ENCODE assay signal across 15 cellular contexts in genomic region chr2:158905824-158906223, GRCh38.
DNase-seq lines count a peak whose midpoint lies in the region; ATAC-seq and TF ChIP-seq lines count a peak whose summit lies in the region.
"Had no signal": no experiment of that assay in that cellular context is flagged by ENCODE, and none has a peak within 500 bp of the region (broad histone marks: within the 10 kb centered on the region; RNA-seq: fewer than 3 reads in every experiment).

No MANE protein-coding gene starts in this region.

- H2BK15ac ChIP-seq in IMR-90 (ENCODE audit: low read depth, low read length) = no peak overlapping the region

- H3K4me2 ChIP-seq in IMR-90 (ENCODE audit: low read depth, low read length) (peak overlapping the region; percentile 51; the same call in 1 of the 2 replicates), fibroblast of lung (ENCODE audit: extremely low read depth, insufficient read depth, low read length) (no peak overlapping the region), neural progenitor cell (no peak overlapping the region)
- H3K4me2 ChIP-seq: GM23338 had no signal

- no peak overlapping the region for H3K56ac ChIP-seq in IMR-90 (ENCODE audit: extremely low read depth, insufficient read depth, low read length)

- H3K79me2 ChIP-seq in fibroblast of lung (ENCODE audit: control insufficient read depth, insufficient read depth, low read length) = no peaks in the 10 kb centered on the region
- H3K79me2 ChIP-seq in neural progenitor cell (ENCODE audit: low read depth) = no peaks in the 10 kb centered on the region

- H4K20me1 ChIP-seq in IMR-90 (ENCODE audit: insufficient read depth, low read length) (no peaks in the 10 kb centered on the region), fibroblast of lung (ENCODE audit: control insufficient read depth, extremely low read depth, insufficient read depth, low read length) (no peaks in the 10 kb centered on the region), neural progenitor cell (ENCODE audit: low read depth) (no peaks in the 10 kb centered on the region)

- in situ Hi-C loops in IMR-90 (cut with MboI; ENCODE audit: low sequenced_read_pairs) = loop anchor here (5.0 kb wide), 1 partner anchor 216 kb away; no protein-coding TSS in a partner anchor

- CTCF ChIA-PET in IMR-90 (lab: Yijun Ruan, JAX) (no interaction called here), A673 (lab: Charles Lee) (no interaction called here)

- H3K9me1 ChIP-seq in IMR-90 (ENCODE audit: insufficient read depth, low read length) = no peaks in the 10 kb centered on the region; the same call in 1 of the 2 replicates

- H3K4me1 Mint-ChIP-seq in neural progenitor cell = peaks cover 24% of the 10 kb centered on the region
- H3K4me1 Mint-ChIP-seq: B cell had no signal

- dilution Hi-C loops in IMR-90 (cut with HindIII; ENCODE audit: low sequenced_read_pairs, unreplicated experiment) = loop anchor here (25.0 kb wide), 1 partner anchor 206 kb away; no protein-coding TSS in a partner anchor

- TF ChIP-seq CTCF in IMR-90 (conservative IDR thresholded peaks at IDR 0.05; ENCODE audit: low read depth, low read length) (no peak), fibroblast of lung (conservative IDR thresholded peaks at IDR 0.05 in 1 of 2, IDR thresholded peaks at IDR 0.05 in 1 of 2; ENCODE audit: low read depth in 1 of 2, low read length in 2 of 2) (no peak), lower lobe of right lung (IDR thresholded peaks at IDR 0.05) (no peak), neural progenitor cell (IDR thresholded peaks at IDR 0.05) (no peak), A673 (conservative IDR thresholded peaks at IDR 0.05; ENCODE audit: low read depth, low read length) (no peak), suprapubic skin (IDR thresholded peaks at IDR 0.05) (no peak)

- H2BK20ac ChIP-seq in IMR-90 (ENCODE audit: low read depth, low read length) = peak overlapping the region; percentile 48; the same call in 1 of the 2 replicates

- H3K14ac ChIP-seq in IMR-90 (replicated peaks; ENCODE audit: low read depth, low read length) = no peak overlapping the region

- ATAC-seq in IMR-90 (ENCODE audit: low read depth) = peak; percentile 86
- ATAC-seq in lower lobe of right lung = peak; percentile 35 to 43
- no peak for ATAC-seq in GM21717 (IDR thresholded peaks at IDR 0.05; ENCODE audit: unreplicated experiment)
- ATAC-seq: GM23338 had no signal

- H2AK5ac ChIP-seq in IMR-90 (ENCODE audit: low read depth, low read length) = no peak overlapping the region

- H3K18ac ChIP-seq in IMR-90 (ENCODE audit: low read depth, low read length) = no peak overlapping the region; the same call in 1 of the 2 replicates

- no peaks in the 10 kb centered on the region for H3F3A ChIP-seq in neural progenitor cell (ENCODE audit: low read depth)

- no peak for TF ChIP-seq EP300 in suprapubic skin (IDR thresholded peaks at IDR 0.05)

- intact Hi-C loops in IMR-90 (cut with micrococcal nuclease) (loop anchor here (1.0 to 10.0 kb wide), 3 partner anchors 63 to 899 kb away; partner anchors contain the start of gene TANC1), lower lobe of right lung (cut with DNase I) (no loop called here), A673 (cut with micrococcal nuclease; ENCODE audit: unreplicated experiment) (no loop called here)

- H2BK5ac ChIP-seq in IMR-90 (ENCODE audit: low read depth, low read length, poor library complexity, severe bottlenecking) = peak overlapping the region; percentile 6

- H3K9me3 Mint-ChIP-seq in neural progenitor cell = no peaks in the 10 kb centered on the region
- H3K9me3 Mint-ChIP-seq: CD4-positive, alpha-beta T cell; GM23338 had no signal

- no CpG with 5 or more reads among the region's 5 CpGs for WGBS in IMR-90 (ENCODE audit: extremely low coverage in 2 of 2, insufficient read length in 1 of 2), 2 experiments
- WGBS in suprapubic skin = 72% methylated on average over 5 of the region's 5 CpGs

- no peak for TF ChIP-seq RAD21 in IMR-90 (IDR thresholded peaks at IDR 0.05; ENCODE audit: low read length)

- H2BK120ac ChIP-seq in IMR-90 (ENCODE audit: low read depth, low read length) = peak overlapping the region; percentile 30

- H3K36me3 Mint-ChIP-seq in neural progenitor cell = no peaks in the 10 kb centered on the region

- POLR2A ChIA-PET in IMR-90 (lab: Charles Lee; ENCODE audit: unreplicated experiment) = no interaction called here
- POLR2A ChIA-PET in A673 (lab: Charles Lee; ENCODE audit: low non-redundant PET) = no interaction called here

- H3K9me3 ChIP-seq in IMR-90 (ENCODE audit: control insufficient read depth, insufficient read depth, low read length) (no peaks in the 10 kb centered on the region), fibroblast of lung (ENCODE audit: control insufficient read depth, insufficient read depth, low read depth, low read length) (no peaks in the 10 kb centered on the region), lower lobe of right lung (no peaks in the 10 kb centered on the region), neural progenitor cell (ENCODE audit: low read depth) (no peaks in the 10 kb centered on the region), A673 (ENCODE audit: low read depth, low read length, poor library complexity, severe bottlenecking) (no peaks in the 10 kb centered on the region), suprapubic skin (no peaks in the 10 kb centered on the region)

- H3K9ac ChIP-seq in IMR-90 (ENCODE audit: low read depth, low read length) (no peak overlapping the region), fibroblast of lung (ENCODE audit: insufficient read depth, low read length) (no peak overlapping the region), neural progenitor cell (no peak overlapping the region)

- no peaks in the 10 kb centered on the region for H3K27me3 Mint-ChIP-seq in neural progenitor cell (ENCODE audit: insufficient read depth, low read depth)
- H3K27me3 Mint-ChIP-seq: CD4-positive, alpha-beta T cell had no signal

- H2AK9ac ChIP-seq in IMR-90 (replicated peaks; ENCODE audit: low read depth, low read length, poor library complexity) = no peak overlapping the region

- no peak overlapping the region for H2AFZ ChIP-seq in IMR-90 (replicated peaks; ENCODE audit: low read length, poor library complexity)
- peak overlapping the region; percentile 42 for H2AFZ ChIP-seq in fibroblast of lung (ENCODE audit: low read length)
- peak overlapping the region; percentile 14 for H2AFZ ChIP-seq in neural progenitor cell (replicated peaks)
- H2AFZ ChIP-seq: GM23338 had no signal

- H3K27me3 ChIP-seq in IMR-90 (ENCODE audit: control insufficient read depth, insufficient read depth, low read length) (no peaks in the 10 kb centered on the region), fibroblast of lung (ENCODE audit: control insufficient read depth, insufficient read depth, low read length) (no peaks in the 10 kb centered on the region), lower lobe of right lung (ENCODE audit: low read depth) (no peaks in the 10 kb centered on the region), neural progenitor cell (no peaks in the 10 kb centered on the region), A673 (replicated peaks; ENCODE audit: insufficient read depth, low read depth, low read length, poor library complexity) (no peaks in the 10 kb centered on the region), suprapubic skin (no peaks in the 10 kb centered on the region)

- peak; percentile 73 for DNase-seq in IMR-90
- peak; percentile 6 to 70 for DNase-seq in fibroblast of lung (ENCODE audit: low read depth in 2 of 2)
- DNase-seq in lower lobe of right lung = no peak
- DNase-seq in neural progenitor cell (ENCODE audit: low spot score) = no peak
- no peak for DNase-seq in SKM-1 treated with dmso at 0.1 percent for 144 hours (lab: John Stamatoyannopoulos, UW; ENCODE audit: unreplicated experiment)
- no peak for DNase-seq in A673 (ENCODE audit: low spot score)
- DNase-seq in suprapubic skin (ENCODE audit: low spot score in 2 of 2) = no peak
- DNase-seq: C1 segment of cervical spinal cord; Calu3; CD4-positive, alpha-beta T cell; DMS 273 treated with DMSO at 0.1 percent for 48 hours; H7 had no signal

- BruUV-seq in IMR-90 (replicated peaks; lab: Mats Ljungman, UMichigan) (no TSS peak), A673 (replicated peaks; lab: Mats Ljungman, UMichigan) (no TSS peak)

- no peak overlapping the region for H3K27ac ChIP-seq in IMR-90 (ENCODE audit: insufficient read depth, low read length)
- H3K27ac ChIP-seq in fibroblast of lung (ENCODE audit: insufficient read depth, low read length) = no peak overlapping the region
- no peak overlapping the region for H3K27ac ChIP-seq in lower lobe of right lung
- H3K27ac ChIP-seq in neural progenitor cell = no peak overlapping the region
- no peak overlapping the region for H3K27ac ChIP-seq in A673 (ENCODE audit: low read depth, low read length, poor library complexity, severe bottlenecking)
- H3K27ac ChIP-seq in suprapubic skin = no peak overlapping the region

- H3K4me3 Mint-ChIP-seq in neural progenitor cell = no peak overlapping the region
- H3K4me3 Mint-ChIP-seq: B cell; CD4-positive, alpha-beta T cell; GM23338 had no signal

- H3K23ac ChIP-seq in IMR-90 (ENCODE audit: low read depth, low read length) = peak overlapping the region; percentile 43; the same call in 1 of the 2 replicates

- peaks cover 2% of the 10 kb centered on the region for H3K4me1 ChIP-seq in IMR-90 (ENCODE audit: control insufficient read depth, insufficient read depth, low read length)
- H3K4me1 ChIP-seq in fibroblast of lung (ENCODE audit: control insufficient read depth, extremely low read depth, insufficient read depth, low read length) = peaks cover 2% of the 10 kb centered on the region
- H3K4me1 ChIP-seq in lower lobe of right lung = peaks cover 9% of the 10 kb centered on the region
- peaks cover 16% of the 10 kb centered on the region for H3K4me1 ChIP-seq in neural progenitor cell
- H3K4me1 ChIP-seq in A673 (ENCODE audit: insufficient read depth, low read length, poor library complexity, severe bottlenecking) = no peaks in the 10 kb centered on the region
- no peaks in the 10 kb centered on the region for H3K4me1 ChIP-seq in suprapubic skin

- no peak overlapping the region for H4K8ac ChIP-seq in IMR-90 (ENCODE audit: low read depth in 2 of 2, low read length in 2 of 2)

- peak overlapping the region; percentile 54; the same call in 1 of the 2 replicates for H4K5ac ChIP-seq in IMR-90 (ENCODE audit: low read depth, low read length)

- H4K91ac ChIP-seq in IMR-90 (ENCODE audit: insufficient read depth, low read depth, low read length) = no peak overlapping the region

- no peaks in the 10 kb centered on the region for H3K36me3 ChIP-seq in IMR-90 (ENCODE audit: control insufficient read depth, insufficient read depth, low read length)
- no peaks in the 10 kb centered on the region for H3K36me3 ChIP-seq in fibroblast of lung (ENCODE audit: control insufficient read depth, insufficient read depth, low read length)
- no peaks in the 10 kb centered on the region for H3K36me3 ChIP-seq in lower lobe of right lung
- no peaks in the 10 kb centered on the region for H3K36me3 ChIP-seq in neural progenitor cell
- H3K36me3 ChIP-seq in A673 (ENCODE audit: insufficient read depth, low read length, poor library complexity, severe bottlenecking) = no peaks in the 10 kb centered on the region
- H3K36me3 ChIP-seq in suprapubic skin = no peaks in the 10 kb centered on the region

- peak overlapping the region; percentile 42 for H3K27ac Mint-ChIP-seq in neural progenitor cell
- H3K27ac Mint-ChIP-seq: B cell; CD4-positive, alpha-beta T cell; GM23338 had no signal

- H3K4me3 ChIP-seq in IMR-90 (ENCODE audit: insufficient read depth, low read depth, low read length) (no peak overlapping the region), fibroblast of lung (replicated peaks in 1 of 4; ENCODE audit: control extremely low read depth in 1 of 4, insufficient read depth in 1 of 4, low read depth in 3 of 4, low read length in 4 of 4) (no peak overlapping the region), lower lobe of right lung (no peak overlapping the region), neural progenitor cell (no peak overlapping the region), A673 (ENCODE audit: low read depth, low read length, poor library complexity, severe bottlenecking) (no peak overlapping the region), suprapubic skin (no peak overlapping the region)
- H3K4me3 ChIP-seq: GM23338 had no signal

- TF ChIP-seq POLR2A in IMR-90 (IDR thresholded peaks at IDR 0.05; ENCODE audit: low read depth, low read length) = no peak
- no peak for TF ChIP-seq POLR2A in suprapubic skin (IDR thresholded peaks at IDR 0.05)

- H3K4ac ChIP-seq in IMR-90 (ENCODE audit: low read depth, low read length) = peak overlapping the region; percentile 29; the same call in 1 of the 2 replicates

- no peaks in the 10 kb centered on the region for H3K79me1 ChIP-seq in IMR-90 (ENCODE audit: low read depth in 1 of 2, low read length in 2 of 2)

Comparison
In these comparisons a context has a peak if more than half of its experiments do, and no peak if none do; other contexts are left out.
1. DNase-seq: peak in IMR-90 (single experiment) and fibroblast of lung (2 of 2); none in lower lobe of right lung (single experiment), neural progenitor cell (single experiment), SKM-1 treated with dmso at 0.1 percent for 144 hours (single experiment), A673 (single experiment) and suprapubic skin (0 of 2).